In the genomic region with DNA sequence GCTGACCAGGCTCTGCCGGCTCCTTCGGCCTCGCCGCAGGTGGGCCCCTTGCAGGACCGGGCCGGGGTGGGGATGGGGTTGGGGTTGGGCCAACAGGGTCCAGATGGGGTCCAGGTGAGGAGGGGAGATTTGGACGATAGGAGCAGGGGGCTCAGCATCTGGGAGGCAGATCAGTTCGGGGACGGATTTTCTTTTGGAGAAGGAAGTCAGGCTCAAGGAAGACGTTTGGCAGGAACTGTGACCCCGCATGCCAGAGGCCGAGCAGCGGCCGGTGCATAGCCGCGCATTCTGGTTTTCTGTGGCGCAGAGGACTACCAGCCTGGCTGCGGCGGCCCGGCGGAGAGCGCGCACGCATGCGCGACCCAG, we compare ENCODE assay signal across 6 cellular contexts. TPM values are rescaled to one million over a fixed set of nuclear protein-coding genes. Genes with fewer than 3 reads are reported as not detected.
DNase-seq lines count a peak whose midpoint lies in the region; ATAC-seq and TF ChIP-seq lines count a peak whose summit lies in the region.

No MANE protein-coding gene starts in this region.

- no peaks in the 10 kb centered on the region for H3K9me3 ChIP-seq in thoracic aorta

- H3K4me3 Mint-ChIP-seq in stimulated activated naive CD8-positive, alpha-beta T cell treated with anti-CD3 and anti-CD28 coated beads, Interleukin-15, Interleukin-2, amounts not matched to agents 100 ng/mL and 50 ng/mL, for 24 hours = peak overlapping the region; percentile 99
- H3K4me3 Mint-ChIP-seq in glutamatergic neuron (ENCODE audit: unreplicated experiment) = peak overlapping the region; percentile 94

- peak overlapping the region; percentile 98 to 100 for H3K27ac ChIP-seq in thoracic aorta

- no peak for ATAC-seq in stimulated activated naive CD8-positive, alpha-beta T cell treated with anti-CD3 and anti-CD28 coated beads, Interleukin-15, Interleukin-2, amounts not matched to agents 100 U/mL and 50 U/mL, for 24 hours
- peak; percentile 34 for ATAC-seq in thoracic aorta (ENCODE audit: insufficient number of reproducible peaks, low FRiP score, low read depth)

- TF ChIP-seq CTCF in glutamatergic neuron (IDR thresholded peaks at IDR 0.05; ENCODE audit: partially characterized antibody, unreplicated experiment) (no peak), thoracic aorta (IDR thresholded peaks at IDR 0.05) (no peak)

- no peaks in the 10 kb centered on the region for H3K27me3 Mint-ChIP-seq in stimulated activated naive CD8-positive, alpha-beta T cell treated with anti-CD3 and anti-CD28 coated beads, Interleukin-15, Interleukin-2, amounts not matched to agents 100 ng/mL and 50 ng/mL, for 24 hours
- peaks cover 9% of the 10 kb centered on the region for H3K27me3 Mint-ChIP-seq in glutamatergic neuron (ENCODE audit: unreplicated experiment)

- no peaks in the 10 kb centered on the region for H3K9me3 Mint-ChIP-seq in stimulated activated naive CD8-positive, alpha-beta T cell treated with anti-CD3 and anti-CD28 coated beads, Interleukin-15, Interleukin-2, amounts not matched to agents 100 ng/mL and 50 ng/mL, for 24 hours
- peaks cover 5% of the 10 kb centered on the region for H3K9me3 Mint-ChIP-seq in glutamatergic neuron (ENCODE audit: unreplicated experiment)

- H3K36me3 Mint-ChIP-seq in stimulated activated naive CD8-positive, alpha-beta T cell treated with anti-CD3 and anti-CD28 coated beads, Interleukin-15, Interleukin-2, amounts not matched to agents 100 ng/mL and 50 ng/mL, for 24 hours (ENCODE audit: low read depth) = peaks cover 48% of the 10 kb centered on the region
- no peaks in the 10 kb centered on the region for H3K36me3 Mint-ChIP-seq in glutamatergic neuron (ENCODE audit: unreplicated experiment)

- no peaks in the 10 kb centered on the region for H3K27me3 ChIP-seq in thoracic aorta (replicated peaks; ENCODE audit: insufficient read depth)

- peaks cover 42% of the 10 kb centered on the region for H3K4me1 Mint-ChIP-seq in stimulated activated naive CD8-positive, alpha-beta T cell treated with anti-CD3 and anti-CD28 coated beads, Interleukin-15, Interleukin-2, amounts not matched to agents 100 ng/mL and 50 ng/mL, for 24 hours (ENCODE audit: low read depth)
- peaks cover 18% of the 10 kb centered on the region for H3K4me1 Mint-ChIP-seq in glutamatergic neuron (ENCODE audit: low read depth, unreplicated experiment)

- H3K4me1 ChIP-seq in thoracic aorta (ENCODE audit: control insufficient read depth in 1 of 2, low read depth in 2 of 2) = peaks cover 28 to 50% of the 10 kb centered on the region in 2 donors

- H3K4me3 ChIP-seq in thoracic aorta = peak overlapping the region; percentile 81

- H3K36me3 ChIP-seq in thoracic aorta = peaks cover 28% of the 10 kb centered on the region

- DNase-seq in stimulated activated naive CD8-positive, alpha-beta T cell treated with anti-CD3 and anti-CD28 coated beads, Interleukin-15, Interleukin-2, amounts not matched to agents 100 U/mL and 50 U/mL, for 24 hours = no peak
- DNase-seq in glutamatergic neuron = no peak
- no peak for DNase-seq in thoracic aorta (ENCODE audit: low spot score)
- no peak for DNase-seq in NCI-H2227 (lab: John Stamatoyannopoulos, UW; ENCODE audit: unreplicated experiment)
- no peak for DNase-seq in NCI-H2196 treated with DMSO at 0.1 percent for 48 hours (lab: John Stamatoyannopoulos, UW; ENCODE audit: unreplicated experiment)

- H3K27ac Mint-ChIP-seq in stimulated activated naive CD8-positive, alpha-beta T cell treated with anti-CD3 and anti-CD28 coated beads, Interleukin-15, Interleukin-2, amounts not matched to agents 100 ng/mL and 50 ng/mL, for 24 hours = peak overlapping the region; percentile 100
- peak overlapping the region; percentile 80 for H3K27ac Mint-ChIP-seq in glutamatergic neuron (ENCODE audit: unreplicated experiment)

RNA-seq across cellular contexts. Expression of a gene that starts 0.8 kb away (rescaled TPM):
- total RNA-seq in glutamatergic neuron (ENCODE audit: unreplicated experiment) (437 TPM), thoracic aorta (100 to 1,000 TPM; 569 to 841 TPM)

RNA-seq across cellular contexts. Expression of a gene that starts 11.1 kb away (rescaled TPM):
- total RNA-seq in glutamatergic neuron (ENCODE audit: unreplicated experiment) = 124 TPM
- total RNA-seq in thoracic aorta = 10 to 100 TPM; 37.7 to 54.2 TPM

RNA-seq across cellular contexts. Expression of a gene that starts 27.0 kb away (rescaled TPM):
- 0.86 TPM for total RNA-seq in glutamatergic neuron (ENCODE audit: unreplicated experiment)
- total RNA-seq in thoracic aorta = under 1 TPM in 1 of 2 donors, not detected in 1; 0.56 TPM

RNA-seq across cellular contexts. Expression of a gene that starts 31.3 kb away (rescaled TPM):
- total RNA-seq in glutamatergic neuron (ENCODE audit: unreplicated experiment) (57.9 TPM), thoracic aorta (100 to 1,000 TPM in 1 of 2 donors, 10 to 100 TPM in 1; 69.2 to 105 TPM)

RNA-seq across cellular contexts. Expression of a gene that starts 33.7 kb away (rescaled TPM):
- total RNA-seq in glutamatergic neuron (ENCODE audit: unreplicated experiment) (253 TPM), thoracic aorta (not detected)
